Comparison of ENCODE assay signal across 1 cellular context in genomic region chr11:61814958-61815789, GRCh38.
TF ChIP-seq lines count a peak whose summit lies in the region.

No MANE protein-coding gene starts in this region.

TF ChIP-seq in HepG2, 621 proteins besides CTCF, POLR2A, EP300 and RAD21 (continued from another document and continues in another):
- peak; percentile 55 for TF ChIP-seq ZSCAN21 (CRISPR knock-in tag; IDR thresholded peaks at IDR 0.05; ENCODE audit: borderline replicate concordance)
- peak; percentile 37 for TF ChIP-seq ISL2 (CRISPR knock-in tag; IDR thresholded peaks at IDR 0.05)
- TF ChIP-seq NR0B2 (CRISPR knock-in tag; IDR thresholded peaks at IDR 0.05) = 0 out of 2 replicates have a peak, but pooled peaks have one; percentile 36
- TF ChIP-seq ARNTL (CRISPR knock-in tag; IDR thresholded peaks at IDR 0.05) = peak; percentile 63; the same call in 1 of the 2 replicates
- TF ChIP-seq SP2 (CRISPR knock-in tag; IDR thresholded peaks at IDR 0.05) = peak; percentile 55; the same call in 1 of the 2 replicates
- TF ChIP-seq ZSCAN30 (CRISPR knock-in tag; IDR thresholded peaks at IDR 0.05) = peak; percentile 82; the same call in 1 of the 2 replicates
- TF ChIP-seq FOXJ3 (CRISPR knock-in tag; IDR thresholded peaks at IDR 0.05; ENCODE audit: borderline replicate concordance) = peak; percentile 61
- peak; percentile 81; the same call in 1 of the 2 replicates for TF ChIP-seq MAZ (IDR thresholded peaks at IDR 0.05; ENCODE audit: borderline replicate concordance, low read depth, low read length)
- TF ChIP-seq MAZ (CRISPR knock-in tag; IDR thresholded peaks at IDR 0.05; ENCODE audit: low read depth) = peak; percentile 65; the same call in 1 of the 2 replicates
- TF ChIP-seq ZNF674 (CRISPR knock-in tag; IDR thresholded peaks at IDR 0.05; ENCODE audit: low read depth) = 0 out of 2 replicates have a peak, but pooled peaks have one; percentile 68
- TF ChIP-seq ZNF589 (CRISPR knock-in tag; conservative IDR thresholded peaks at IDR 0.05) = peak; percentile 71; the same call in 1 of the 2 replicates
- TF ChIP-seq ZBTB25 (CRISPR knock-in tag; IDR thresholded peaks at IDR 0.05) = no peak
- TF ChIP-seq TRAFD1 (CRISPR knock-in tag; IDR thresholded peaks at IDR 0.05; ENCODE audit: borderline replicate concordance) = no peak; the same call in 1 of the 2 replicates
- TF ChIP-seq TRIM24 (CRISPR knock-in tag; IDR thresholded peaks at IDR 0.05) = no peak
- TF ChIP-seq MTERF4 (CRISPR knock-in tag; IDR thresholded peaks at IDR 0.05) = peak; percentile 71; the same call in 1 of the 2 replicates
- TF ChIP-seq RCOR2 (CRISPR knock-in tag; IDR thresholded peaks at IDR 0.05) = no peak
- no peak; the same call in 1 of the 2 replicates for TF ChIP-seq HMG20B (CRISPR knock-in tag; conservative IDR thresholded peaks at IDR 0.05)
- 0 out of 2 replicates have a peak, but pooled peaks have one; percentile 27 for TF ChIP-seq SMAD1 (CRISPR knock-in tag; IDR thresholded peaks at IDR 0.05; ENCODE audit: borderline replicate concordance, low read depth)
- no peak for TF ChIP-seq ZEB1 (IDR thresholded peaks at IDR 0.05; ENCODE audit: insufficient replicate concordance, low read depth)
- no peak for TF ChIP-seq ZNF552 (CRISPR knock-in tag; IDR thresholded peaks at IDR 0.05; ENCODE audit: borderline replicate concordance)
- peak; percentile 13; the same call in 1 of the 2 replicates for TF ChIP-seq THRA (CRISPR knock-in tag; IDR thresholded peaks at IDR 0.05; ENCODE audit: borderline replicate concordance)
- TF ChIP-seq HNF4G (IDR thresholded peaks at IDR 0.05; ENCODE audit: borderline replicate concordance, low read depth, low read length) = no peak
- TF ChIP-seq HNF4G (CRISPR knock-in tag; IDR thresholded peaks at IDR 0.05; ENCODE audit: borderline replicate concordance, low read depth) = 0 out of 2 replicates have a peak, but pooled peaks have one; percentile 16
- TF ChIP-seq ZNF646 (CRISPR knock-in tag; IDR thresholded peaks at IDR 0.05) = no peak
- TF ChIP-seq DDIT3 (CRISPR knock-in tag; IDR thresholded peaks at IDR 0.05) = no peak
- no peak for TF ChIP-seq RXRA (CRISPR knock-in tag; IDR thresholded peaks at IDR 0.05)
- TF ChIP-seq NFE2 (CRISPR knock-in tag; IDR thresholded peaks at IDR 0.05) = no peak
- TF ChIP-seq ZNF670 (CRISPR knock-in tag; IDR thresholded peaks at IDR 0.05; ENCODE audit: borderline replicate concordance) = no peak
- peak; percentile 96 for TF ChIP-seq ZFP36L1 (CRISPR knock-in tag; IDR thresholded peaks at IDR 0.05)
- TF ChIP-seq ZNF619 (CRISPR knock-in tag; IDR thresholded peaks at IDR 0.05) = 0 out of 2 replicates have a peak, but pooled peaks have one; percentile 49
- TF ChIP-seq SNRNP70 (IDR thresholded peaks at IDR 0.05; ENCODE audit: low read depth, low read length) = no peak
- 0 out of 2 replicates have a peak, but pooled peaks have one; percentile 10 for TF ChIP-seq ZNF768 (CRISPR knock-in tag; IDR thresholded peaks at IDR 0.05)
- no peak for TF ChIP-seq ZNF562 (CRISPR knock-in tag; IDR thresholded peaks at IDR 0.05; ENCODE audit: borderline replicate concordance)
- TF ChIP-seq MXD4 (CRISPR knock-in tag; IDR thresholded peaks at IDR 0.05) = 0 out of 2 replicates have a peak, but pooled peaks have one; percentile 10
- TF ChIP-seq PATZ1 (CRISPR knock-in tag; IDR thresholded peaks at IDR 0.05) = peak; percentile 82
- no peak for TF ChIP-seq PRPF4 (IDR thresholded peaks at IDR 0.05; ENCODE audit: low read depth, low read length, poor library complexity, severe bottlenecking)
- TF ChIP-seq IRF1 (CRISPR knock-in tag; IDR thresholded peaks at IDR 0.05; ENCODE audit: low read depth) = 0 out of 2 replicates have a peak, but pooled peaks have one; percentile 72
- TF ChIP-seq ZFYVE20 (CRISPR knock-in tag; IDR thresholded peaks at IDR 0.05; ENCODE audit: borderline replicate concordance, low read depth) = 0 out of 2 replicates have a peak, but pooled peaks have one; percentile 60
- no peak for TF ChIP-seq RBM22 (optimal IDR thresholded peaks at IDR 0.05; ENCODE audit: low read length)
- no peak for TF ChIP-seq FOXO4 (CRISPR knock-in tag; conservative IDR thresholded peaks at IDR 0.05)
- peak; percentile 60 for TF ChIP-seq ATF1 (CRISPR knock-in tag; IDR thresholded peaks at IDR 0.05)
- TF ChIP-seq DNMT3B (CRISPR knock-in tag; conservative IDR thresholded peaks at IDR 0.05) = no peak; the same call in 1 of the 2 replicates
- no peak for TF ChIP-seq NONO (IDR thresholded peaks at IDR 0.05)
- peak; percentile 89 for TF ChIP-seq NONO (CRISPR knock-in tag; conservative IDR thresholded peaks at IDR 0.05)
- peak; percentile 19; the same call in 1 of the 2 replicates for TF ChIP-seq ZNF878 (CRISPR knock-in tag; IDR thresholded peaks at IDR 0.05)
- TF ChIP-seq BRCA1 (CRISPR knock-in tag; IDR thresholded peaks at IDR 0.05) = no peak
- peak; percentile 83 for TF ChIP-seq MAF1 (CRISPR knock-in tag; IDR thresholded peaks at IDR 0.05; ENCODE audit: borderline replicate concordance)
- peak; percentile 94 for TF ChIP-seq NCOA5 (CRISPR knock-in tag; IDR thresholded peaks at IDR 0.05)
- peak; percentile 3; the same call in 1 of the 2 replicates for TF ChIP-seq CHD2 (IDR thresholded peaks at IDR 0.05; ENCODE audit: low read depth, low read length)
